3 cellular contexts compared by ENCODE assay signal in genomic region chr10:30898964-30899363, GRCh38.
TF ChIP-seq lines count a peak whose summit lies in the region.

No MANE protein-coding gene starts in this region.

TF ChIP-seq in SK-N-SH, 30 proteins besides CTCF, POLR2A, EP300 and RAD21 (continued from another document):
- peak; percentile 84; the same call in 1 of the 2 replicates for TF ChIP-seq REST (IDR thresholded peaks at IDR 0.05; ENCODE audit: low read depth, low read length)

TF ChIP-seq in SK-N-SH treated with all-trans-retinoic acid at 6 μM for 48 hours, 23 proteins besides CTCF, POLR2A, EP300 and RAD21 (continued from another document):
- TF ChIP-seq PATZ1 (CRISPR knock-in tag; IDR thresholded peaks at IDR 0.05; ENCODE audit: borderline replicate concordance) = no peak
- TF ChIP-seq RARB (CRISPR knock-in tag; IDR thresholded peaks at IDR 0.05) = no peak
- TF ChIP-seq CSDC2 (CRISPR knock-in tag; IDR thresholded peaks at IDR 0.05) = no peak
- TF ChIP-seq TOX (CRISPR knock-in tag; IDR thresholded peaks at IDR 0.05; ENCODE audit: borderline replicate concordance) = no peak
- TF ChIP-seq ZNF565 (CRISPR knock-in tag; conservative IDR thresholded peaks at IDR 0.05; ENCODE audit: low read depth) = no peak
- TF ChIP-seq ZFP30 (CRISPR knock-in tag; IDR thresholded peaks at IDR 0.05) = no peak
- TF ChIP-seq CSRNP3 (CRISPR knock-in tag; IDR thresholded peaks at IDR 0.05) = no peak
- no peak for TF ChIP-seq CREB5 (CRISPR knock-in tag; IDR thresholded peaks at IDR 0.05; ENCODE audit: low read depth)
- TF ChIP-seq BACH2 (CRISPR knock-in tag; IDR thresholded peaks at IDR 0.05; ENCODE audit: borderline replicate concordance) = no peak

TF ChIP-seq in HEK293, 187 proteins besides CTCF, POLR2A, EP300 and RAD21 (continued from another document):
- TF ChIP-seq REST (tag by site-specific recombination; IDR thresholded peaks at IDR 0.05) = peak; percentile 72
